In the genomic region with DNA sequence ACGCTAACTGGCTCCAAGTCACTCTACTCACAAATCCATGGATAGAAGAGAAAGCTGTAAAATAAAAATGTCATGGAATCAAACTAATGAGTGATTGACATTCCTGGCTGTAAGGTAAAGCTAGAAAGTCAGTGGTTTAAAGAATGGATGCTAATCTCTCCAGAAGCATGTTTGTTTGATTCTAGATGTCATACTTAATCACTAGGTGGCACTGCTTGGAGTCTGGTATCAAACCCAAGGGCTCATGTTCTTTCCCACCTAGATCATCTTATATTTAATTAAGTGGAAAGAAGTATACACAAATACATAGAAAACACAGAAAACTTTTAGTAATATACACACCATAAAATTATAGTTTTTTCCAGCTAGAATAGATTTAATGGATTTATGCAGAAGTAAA, we compare ENCODE assay signal across 1 cellular context.
TF ChIP-seq lines count a peak whose summit lies in the region.

No MANE protein-coding gene starts in this region.

TF ChIP-seq in GM23338, 12 proteins besides CTCF, POLR2A, EP300 and RAD21 (continued from another document):
- TF ChIP-seq EZH2phosphoT487 (IDR thresholded peaks at IDR 0.05; ENCODE audit: unreplicated experiment): no peak
- no peak for TF ChIP-seq CREB1 (CRISPR knock-in tag; IDR thresholded peaks at IDR 0.05; ENCODE audit: low read depth)
- TF ChIP-seq NANOG (IDR thresholded peaks at IDR 0.05; ENCODE audit: borderline replicate concordance): no peak
- TF ChIP-seq REST (IDR thresholded peaks at IDR 0.05; ENCODE audit: unreplicated experiment): no peak
- TF ChIP-seq, protein P1, sequence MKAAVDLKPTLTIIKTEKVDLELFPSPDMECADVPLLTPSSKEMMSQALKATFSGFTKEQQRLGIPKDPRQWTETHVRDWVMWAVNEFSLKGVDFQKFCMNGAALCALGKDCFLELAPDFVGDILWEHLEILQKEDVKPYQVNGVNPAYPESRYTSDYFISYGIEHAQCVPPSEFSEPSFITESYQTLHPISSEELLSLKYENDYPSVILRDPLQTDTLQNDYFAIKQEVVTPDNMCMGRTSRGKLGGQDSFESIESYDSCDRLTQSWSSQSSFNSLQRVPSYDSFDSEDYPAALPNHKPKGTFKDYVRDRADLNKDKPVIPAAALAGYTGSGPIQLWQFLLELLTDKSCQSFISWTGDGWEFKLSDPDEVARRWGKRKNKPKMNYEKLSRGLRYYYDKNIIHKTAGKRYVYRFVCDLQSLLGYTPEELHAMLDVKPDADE (IDR thresholded peaks at IDR 0.05): no peak
- TF ChIP-seq ZNF114 (CRISPR knock-in tag; IDR thresholded peaks at IDR 0.05): no peak
- no peak for TF ChIP-seq EZH2 (IDR thresholded peaks at IDR 0.05; ENCODE audit: low read depth, unreplicated experiment)
